In the genomic region with DNA sequence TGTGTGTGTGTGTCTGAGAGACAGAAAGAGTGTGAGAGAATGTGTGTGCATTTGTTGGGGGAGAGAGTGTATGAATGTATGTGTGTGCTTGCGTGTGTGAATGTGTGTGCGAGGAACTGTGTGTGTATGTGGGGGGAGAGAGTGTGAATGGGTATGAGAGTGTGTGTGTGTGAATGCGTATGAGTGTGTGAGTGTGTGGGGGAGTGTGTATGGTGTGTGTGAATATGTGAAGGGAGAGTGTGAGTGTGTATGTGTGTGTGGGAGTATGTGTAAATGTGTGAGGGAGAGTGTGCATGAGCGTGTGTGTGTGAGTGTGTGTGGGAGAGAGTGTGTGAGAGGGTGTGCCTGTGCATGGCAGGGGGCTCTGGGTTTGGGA, we compare ENCODE assay signal across 15 cellular contexts.
DNase-seq lines count a peak whose midpoint lies in the region; ATAC-seq, FAIRE-seq and TF ChIP-seq lines count a peak whose summit lies in the region.
"Had no signal": no experiment of that assay in that cellular context is flagged by ENCODE, and none has a peak within 500 bp of the region (broad histone marks: within the 10 kb centered on the region; RNA-seq: fewer than 3 reads in every experiment).

No MANE protein-coding gene starts in this region.

- DNase-seq in HTR-8/SVneo (ENCODE audit: insufficient read length, low spot score): no peak
- no peak for DNase-seq in bronchial epithelial cell (ENCODE audit: low read depth)
- no peak for DNase-seq in neuronal stem cell (ENCODE audit: low spot score)
- no peak for DNase-seq in Calu3
- no peak for DNase-seq in NCI-H2171 (lab: John Stamatoyannopoulos, UW)
- DNase-seq in LoVo (ENCODE audit: low spot score): no peak
- DNase-seq: CD4-positive, alpha-beta T cell; Karpas-422; MM.1S; NCI-H226 had no signal

- H3K18ac ChIP-seq in neuronal stem cell (ENCODE audit: low read length): peak overlapping the region; percentile 61

- H3K23ac ChIP-seq in neuronal stem cell (ENCODE audit: low read depth, low read length, poor library complexity): peak overlapping the region; percentile 71

- ATAC-seq in GM18520 (IDR thresholded peaks at IDR 0.05; ENCODE audit: unreplicated experiment): no peak

- WGBS in neuronal stem cell (ENCODE audit: extremely low coverage in 2 of 2, insufficient read length in 2 of 2, insufficient replicate concordance in 1 of 2), 2 donors: 100% methylated on average over 3 to 4 of the region's 4 CpGs

- no peak overlapping the region for H3K14ac ChIP-seq in neuronal stem cell (ENCODE audit: low read length)

- no peak overlapping the region for H2BK120ac ChIP-seq in neuronal stem cell (ENCODE audit: low read depth, low read length)

- no peak overlapping the region for H4K8ac ChIP-seq in neuronal stem cell (ENCODE audit: low read depth, low read length)

- H2BK5ac ChIP-seq in neuronal stem cell (ENCODE audit: low read length): no peak overlapping the region

- H3K9me3 Mint-ChIP-seq in Calu3 (ENCODE audit: low read depth, unreplicated experiment): no peaks in the 10 kb centered on the region
- H3K9me3 Mint-ChIP-seq: CD4-positive, alpha-beta T cell had no signal

- H3K27ac ChIP-seq in ACC112 (ENCODE audit: low read depth, low read length): peak overlapping the region; percentile 85
- H3K27ac ChIP-seq in neuronal stem cell (replicated peaks; ENCODE audit: low read length): no peak overlapping the region

- TF ChIP-seq CTCF in bronchial epithelial cell (IDR thresholded peaks at IDR 0.05; ENCODE audit: insufficient read depth, low read length, severe bottlenecking) (no peak), Calu3 (IDR thresholded peaks at IDR 0.05; ENCODE audit: unreplicated experiment) (no peak)

- no peak overlapping the region for H3K4me2 ChIP-seq in neuronal stem cell (ENCODE audit: insufficient read depth, low read length, poor library complexity, severe bottlenecking)

- H2AK5ac ChIP-seq in neuronal stem cell (ENCODE audit: low read depth, low read length): no peak overlapping the region

- H3K4me1 ChIP-seq in ACC112 (ENCODE audit: control insufficient read depth, insufficient read depth, low read length, unreplicated experiment): peaks cover 23% of the 10 kb centered on the region
- H3K4me1 ChIP-seq in neuronal stem cell (ENCODE audit: control insufficient read depth in 2 of 2, insufficient read depth in 1 of 2, low read depth in 1 of 2, low read length in 2 of 2): peaks cover 0 to 1% of the 10 kb centered on the region in 2 donors

- peaks cover 5% of the 10 kb centered on the region for H3K36me3 Mint-ChIP-seq in Calu3 (ENCODE audit: insufficient read depth, unreplicated experiment)

- FAIRE-seq in HTR-8/SVneo (lab: Jason Lieb, UNC) (peak; percentile 70), bronchial epithelial cell (lab: Jason Lieb, UNC) (peak; percentile 82)
- FAIRE-seq: GM19239 had no signal

- H3K36me3 ChIP-seq in ACC112 (ENCODE audit: insufficient read depth, low read length) (no peaks in the 10 kb centered on the region), bronchial epithelial cell (ENCODE audit: control insufficient read depth, insufficient read depth, low read length) (no peaks in the 10 kb centered on the region), neuronal stem cell (replicated peaks in 1 of 2; ENCODE audit: control insufficient read depth in 2 of 2, insufficient read depth in 2 of 2, low read length in 2 of 2) (no peaks in the 10 kb centered on the region)
- H3K36me3 ChIP-seq: Peyer's patch had no signal

- H3K27me3 Mint-ChIP-seq in Calu3 (ENCODE audit: unreplicated experiment): no peaks in the 10 kb centered on the region

- no peak overlapping the region for H4K91ac ChIP-seq in neuronal stem cell (ENCODE audit: low read depth, low read length, poor library complexity)

- H3K9me3 ChIP-seq in neuronal stem cell (replicated peaks in 1 of 2; ENCODE audit: control insufficient read depth in 2 of 2, insufficient read depth in 1 of 2, low read depth in 1 of 2, low read length in 2 of 2): no peaks in the 10 kb centered on the region
- H3K9me3 ChIP-seq: Peyer's patch had no signal

- H3K79me2 ChIP-seq in ACC112 (ENCODE audit: control insufficient read depth, insufficient read depth, low read length, unreplicated experiment): no peaks in the 10 kb centered on the region

- intact Hi-C loops in Calu3 (cut with micrococcal nuclease; ENCODE audit: unreplicated experiment): no loop called here

- H2BK15ac ChIP-seq in neuronal stem cell (ENCODE audit: low read length): no peak overlapping the region

- no peak overlapping the region for H3K27ac Mint-ChIP-seq in Calu3 (ENCODE audit: unreplicated experiment)
- H3K27ac Mint-ChIP-seq: B cell; CD4-positive, alpha-beta T cell had no signal

- H3K9ac ChIP-seq in neuronal stem cell (ENCODE audit: low read depth, low read length, poor library complexity): peak overlapping the region; percentile 13

- BruUV-seq in Calu3 (replicated peaks; lab: Mats Ljungman, UMichigan): no TSS peak

- H2AFZ ChIP-seq in ACC112 (ENCODE audit: low read length, unreplicated experiment) (no peak overlapping the region), neuronal stem cell (ENCODE audit: low read length) (no peak overlapping the region)

- no peak overlapping the region for H3K4me3 Mint-ChIP-seq in Calu3 (ENCODE audit: low read depth, unreplicated experiment)
- H3K4me3 Mint-ChIP-seq: B cell; CD4-positive, alpha-beta T cell had no signal

- H3K79me1 ChIP-seq in neuronal stem cell (ENCODE audit: low read depth, low read length): no peaks in the 10 kb centered on the region

- CTCF ChIA-PET in Calu3 (lab: Charles Lee): no interaction called here

- H3K27me3 ChIP-seq in ACC112 (ENCODE audit: insufficient read depth, low read length): no peaks in the 10 kb centered on the region
- no peaks in the 10 kb centered on the region for H3K27me3 ChIP-seq in bronchial epithelial cell (ENCODE audit: control insufficient read depth, insufficient read depth, low read length)
- peaks cover 0 to 3% (median 0%) of the 10 kb centered on the region in 3 experiments for H3K27me3 ChIP-seq in neuronal stem cell (ENCODE audit: control insufficient read depth in 3 of 3, insufficient read depth in 3 of 3, low read depth in 1 of 3, low read length in 3 of 3)
- H3K27me3 ChIP-seq: Peyer's patch had no signal

- H3K4ac ChIP-seq in neuronal stem cell (ENCODE audit: low read length): no peak overlapping the region

- peaks cover 22% of the 10 kb centered on the region for H3K4me1 Mint-ChIP-seq in Calu3 (ENCODE audit: low read depth, unreplicated experiment)
- H3K4me1 Mint-ChIP-seq: B cell had no signal

- H2BK12ac ChIP-seq in neuronal stem cell (ENCODE audit: low read length): no peak overlapping the region

- H3K4me3 ChIP-seq in ACC112 (ENCODE audit: low read depth, low read length): no peak overlapping the region
- H3K4me3 ChIP-seq in bronchial epithelial cell (ENCODE audit: low read depth, low read length): no peak overlapping the region
- H3K4me3 ChIP-seq in neuronal stem cell (ENCODE audit: low read length in 2 of 2): peak overlapping the region in 1 of 2 donors; percentile 23
- H3K4me3 ChIP-seq: Peyer's patch had no signal
